Comparison of ENCODE assay signal across 8 cellular contexts in the genomic region with DNA sequence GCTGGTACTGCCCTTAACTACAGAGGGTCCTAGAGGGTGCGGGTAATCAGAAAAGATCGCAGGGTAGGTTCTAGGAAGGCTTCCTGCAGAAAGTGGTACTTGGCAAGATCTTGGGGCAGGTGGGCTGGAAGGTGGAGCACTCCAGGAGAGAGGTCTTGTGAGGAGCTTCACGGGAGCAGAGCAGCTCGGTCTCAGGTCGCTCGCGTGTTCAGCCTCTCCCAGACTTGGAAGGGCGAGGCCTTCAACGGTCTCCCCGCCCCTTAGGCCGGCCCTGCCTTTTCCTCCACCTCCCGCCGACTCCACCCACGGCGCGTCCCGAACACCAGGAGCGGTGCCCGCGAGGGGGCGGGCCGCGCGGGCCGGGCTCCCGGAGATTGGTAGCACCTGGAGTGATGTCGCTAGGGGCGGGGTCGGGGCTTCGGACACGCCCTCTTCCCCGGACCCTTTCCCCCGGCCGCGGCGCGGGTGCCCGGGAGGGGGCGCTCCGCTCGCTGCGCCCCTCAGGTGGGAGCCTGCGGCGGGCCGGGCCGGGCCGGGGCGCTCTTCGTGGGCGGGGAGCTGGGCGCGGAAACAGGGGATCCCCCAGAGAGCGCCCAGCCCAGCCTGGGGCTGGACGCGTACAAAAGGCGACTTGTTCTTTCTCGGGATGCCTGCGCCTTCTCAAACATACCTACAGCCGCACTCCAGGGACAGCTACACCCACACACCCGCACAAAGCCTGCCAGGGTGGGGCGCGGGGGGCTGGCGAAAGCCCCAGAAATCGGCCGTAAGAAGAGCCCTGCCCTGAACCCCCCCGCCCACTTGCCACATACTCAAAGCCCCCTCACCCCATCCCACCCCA. TPM values are rescaled to one million over a fixed set of nuclear protein-coding genes. Genes with fewer than 3 reads are reported as not detected.
A peak's percentile ranks its signal among the peaks of the same experiment; 100 is the strongest.
DNase-seq lines count a peak whose midpoint lies in the region; ATAC-seq, FAIRE-seq and TF ChIP-seq lines count a peak whose summit lies in the region.

No MANE protein-coding gene starts in this region.

- 3 to 13% methylated on average over 8 to 56 of the region's 66 CpGs for WGBS in body of pancreas, 2 donors
- 4 to 5% (median 5%) methylated on average over 44 to 66 of the region's 66 CpGs for WGBS in small intestine, 3 donors

- H3K9me3 ChIP-seq in body of pancreas = no peaks in the 10 kb centered on the region
- no peaks in the 10 kb centered on the region for H3K9me3 ChIP-seq in iPS-18c (ENCODE audit: control insufficient read depth, insufficient read depth, low read length)
- H3K9me3 ChIP-seq in small intestine (ENCODE audit: control insufficient read depth, low read depth) = no peaks in the 10 kb centered on the region

- TF ChIP-seq CTCF in GM12864 (IDR thresholded peaks at IDR 0.05; ENCODE audit: low read depth, low read length, missing control alignments) = peak; percentile 59
- TF ChIP-seq CTCF in body of pancreas (IDR thresholded peaks at IDR 0.05) = peak; percentile 43 to 94 (median 72)

- DNase-seq in GM12864 (ENCODE audit: low read depth) (peak; percentile 69), NCI-H128 (lab: John Stamatoyannopoulos, UW; ENCODE audit: unreplicated experiment) (peak; percentile 91), body of pancreas (peak; percentile 98 to 99 (median 98)), small intestine (peak; percentile 98), NCI-H510A (lab: John Stamatoyannopoulos, UW) (no peak)

- FAIRE-seq in TTC549 (lab: Jason Lieb, UNC) = peak; percentile 3
- no peak for FAIRE-seq in small intestine (lab: Jason Lieb, UNC)

- H3K27ac ChIP-seq in body of pancreas (peak overlapping the region; percentile 90 to 98 (median 96)), small intestine (ENCODE audit: low read depth in 1 of 2, low read length in 1 of 2) (peak overlapping the region in 1 of 2 donors; percentile 58)

- H3K4me1 ChIP-seq in body of pancreas = peaks cover 100% of the 10 kb centered on the region
- peaks cover 10 to 15% of the 10 kb centered on the region in 2 donors for H3K4me1 ChIP-seq in small intestine (ENCODE audit: control insufficient read depth in 2 of 2, insufficient read depth in 1 of 2, low read depth in 1 of 2, low read length in 1 of 2)

- H3K4me3 ChIP-seq in GM12864 (ENCODE audit: low read depth, low read length) (peak overlapping the region; percentile 37), body of pancreas (no peak overlapping the region), iPS-18c (ENCODE audit: insufficient read depth, low read depth, low read length) (peak overlapping the region; percentile 40), small intestine (ENCODE audit: low read depth in 1 of 2, low read length in 2 of 2) (peak overlapping the region in 1 of 2 donors; percentile 24)

- peak; percentile 49 to 67 (median 63) for TF ChIP-seq POLR2A in body of pancreas (IDR thresholded peaks at IDR 0.05)

- ATAC-seq in HG02571 (IDR thresholded peaks at IDR 0.05; ENCODE audit: unreplicated experiment) (peak; percentile 85), body of pancreas (peak; percentile 83)

- intact Hi-C loops in body of pancreas (cut with DNase I) = no loop called here

- H3K36me3 ChIP-seq in body of pancreas (replicated peaks in 1 of 2; ENCODE audit: insufficient read depth in 1 of 2, low read depth in 2 of 2) = no peaks in the 10 kb centered on the region
- no peaks in the 10 kb centered on the region for H3K36me3 ChIP-seq in small intestine (ENCODE audit: control insufficient read depth in 2 of 2, insufficient read depth in 2 of 2, low read length in 2 of 2)

- H3K27me3 ChIP-seq in body of pancreas (no peaks in the 10 kb centered on the region), small intestine (ENCODE audit: control insufficient read depth in 2 of 2, insufficient read depth in 2 of 2, low read length in 2 of 2) (no peaks in the 10 kb centered on the region)

RNA-seq across cellular contexts. Expression of a gene that starts 35.5 kb away (rescaled TPM):
- 10 to 100 TPM; 13.5 to 14.2 TPM for total RNA-seq in body of pancreas
- 1 to 10 TPM; 3.5 to 8.7 (median 5.1) TPM for polyA plus RNA-seq in small intestine

Comparison
In these comparisons a context has a peak if more than half of its experiments do, and no peak if none do; other contexts are left out.
1. H3K4me3 ChIP-seq: peak in GM12864 (single experiment) and iPS-18c (single experiment); none in body of pancreas (0 of 2).